8 cellular contexts compared by ENCODE assay signal in the genomic region with DNA sequence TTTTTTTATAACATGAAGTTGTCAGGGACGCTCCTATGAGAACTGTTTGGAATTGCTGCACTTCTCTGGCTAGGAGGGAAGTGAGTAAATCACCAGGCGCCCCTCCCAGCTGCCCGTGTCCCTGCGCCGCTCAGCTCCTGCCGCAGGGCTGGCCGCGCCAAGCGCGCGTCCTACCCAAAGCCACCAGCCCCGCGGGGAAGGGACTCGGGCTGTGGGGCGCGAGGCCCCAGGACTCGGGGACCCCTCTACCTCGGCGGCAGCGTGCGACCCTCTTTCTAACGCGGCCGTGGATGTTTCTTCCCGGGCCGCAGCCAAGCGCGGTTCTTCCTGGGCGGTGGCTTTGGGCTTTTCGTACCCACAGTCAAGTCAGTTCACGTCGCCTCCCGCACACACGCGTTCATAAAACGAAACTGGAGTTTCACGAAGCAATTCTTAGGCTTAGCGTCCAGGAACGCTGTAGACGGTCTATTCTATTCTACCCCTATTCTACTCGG. TPM values are rescaled to one million over a fixed set of nuclear protein-coding genes. Genes with fewer than 3 reads are reported as not detected.
DNase-seq lines count a peak whose midpoint lies in the region; ATAC-seq, FAIRE-seq and TF ChIP-seq lines count a peak whose summit lies in the region.

No MANE protein-coding gene starts in this region.

- DNase-seq in EL: peak; percentile 63
- DNase-seq in NB4 (ENCODE audit: low read depth): peak; percentile 43
- peak; percentile 73 for DNase-seq in endothelial cell of umbilical vein (ENCODE audit: low read depth, low spot score)
- DNase-seq in COLO829 (ENCODE audit: low spot score): no peak
- DNase-seq in GOT3 (lab: John Stamatoyannopoulos, UW): no peak

- no peaks in the 10 kb centered on the region for H3K79me2 ChIP-seq in endothelial cell of umbilical vein (ENCODE audit: control insufficient read depth, insufficient read depth, low read length)

- TF ChIP-seq CTCF in NB4 (IDR thresholded peaks at IDR 0.05; ENCODE audit: low read depth, low read length) (no peak), endothelial cell of umbilical vein (IDR thresholded peaks at IDR 0.05; ENCODE audit: extremely low read depth in 1 of 2, insufficient read depth in 1 of 2, low read depth in 1 of 2, low read length in 2 of 2) (no peak)

- H3K36me3 ChIP-seq in endothelial cell of umbilical vein (ENCODE audit: control insufficient read depth in 2 of 2, extremely low read depth in 1 of 2, insufficient read depth in 2 of 2, low read length in 2 of 2) (no peaks in the 10 kb centered on the region), muscle layer of duodenum (ENCODE audit: control insufficient read depth in 1 of 2, insufficient read depth in 2 of 2, low read length in 2 of 2) (no peaks in the 10 kb centered on the region)

- H3K4me2 ChIP-seq in endothelial cell of umbilical vein (ENCODE audit: insufficient read depth, low read length): peak overlapping the region; percentile 90

- H3K4me3 ChIP-seq in NB4 (ENCODE audit: low read depth, low read length): peak overlapping the region; percentile 34
- peak overlapping the region; percentile 59 to 86 (median 69) for H3K4me3 ChIP-seq in endothelial cell of umbilical vein (replicated peaks in 1 of 3; ENCODE audit: insufficient read depth in 1 of 3, low read depth in 1 of 3, low read length in 3 of 3)
- H3K4me3 ChIP-seq in muscle layer of duodenum (ENCODE audit: low read depth in 1 of 2, low read length in 2 of 2): peak overlapping the region; percentile 62 to 73

- BruUV-seq in endothelial cell of umbilical vein (replicated peaks; lab: Mats Ljungman, UMichigan): no TSS peak

- peak overlapping the region; percentile 66 for H3K9ac ChIP-seq in endothelial cell of umbilical vein (replicated peaks; ENCODE audit: extremely low read depth, insufficient read depth, low read length)

- FAIRE-seq in endothelial cell of umbilical vein (lab: Jason Lieb, UNC): peak; percentile 59

- H3K4me1 ChIP-seq in endothelial cell of umbilical vein (ENCODE audit: control insufficient read depth, extremely low read depth, insufficient read depth, low read length) (peaks cover 23% of the 10 kb centered on the region), muscle layer of duodenum (ENCODE audit: control insufficient read depth in 1 of 2, insufficient read depth in 2 of 2, low read length in 2 of 2) (peaks cover 4 to 26% of the 10 kb centered on the region in 2 donors)

- ATAC-seq in HG03342 (IDR thresholded peaks at IDR 0.05; ENCODE audit: unreplicated experiment) (no peak), HG02571 (IDR thresholded peaks at IDR 0.05; ENCODE audit: unreplicated experiment) (no peak)

- CTCF ChIA-PET in endothelial cell of umbilical vein (lab: Charles Lee): interaction anchor here (0.6 to 4.0 kb wide), 11 partner anchors 10 to 1011 kb away, joined by 3 to 23 read pairs (median 6); no protein-coding TSS in a partner anchor

- H3K27me3 ChIP-seq in endothelial cell of umbilical vein (ENCODE audit: control insufficient read depth in 2 of 2, insufficient read depth in 2 of 2, low read length in 2 of 2): peaks cover 5 to 15% of the 10 kb centered on the region in 2 experiments
- H3K27me3 ChIP-seq in muscle layer of duodenum (ENCODE audit: low read depth, low read length): peaks cover 49% of the 10 kb centered on the region

- POLR2A ChIA-PET in endothelial cell of umbilical vein (lab: Charles Lee): interaction anchor here (1.0 to 1.1 kb wide), 2 partner anchors 10 to 14 kb away, joined by 4 read pairs; no protein-coding TSS in a partner anchor

- H2AFZ ChIP-seq in endothelial cell of umbilical vein (ENCODE audit: low read depth, low read length): peak overlapping the region; percentile 65

- dilution Hi-C loops in endothelial cell of umbilical vein (cut with MboI; ENCODE audit: extremely low pct_ligation_motif_present, low sequenced_read_pairs): loop anchor here (25.0 kb wide), 1 partner anchor 487 kb away; no protein-coding TSS in a partner anchor

- H3K9me3 ChIP-seq in endothelial cell of umbilical vein (replicated peaks; ENCODE audit: control insufficient read depth, insufficient read depth, low read length) (no peaks in the 10 kb centered on the region), muscle layer of duodenum (ENCODE audit: control insufficient read depth in 1 of 2, low read length in 2 of 2) (no peaks in the 10 kb centered on the region)

- no peaks in the 10 kb centered on the region for H4K20me1 ChIP-seq in endothelial cell of umbilical vein (replicated peaks; ENCODE audit: control insufficient read depth, extremely low read depth, insufficient read depth, low read length)

- H3K9me1 ChIP-seq in endothelial cell of umbilical vein (replicated peaks; ENCODE audit: control insufficient read depth, extremely low read depth, insufficient read depth, low read length): no peaks in the 10 kb centered on the region

- TF ChIP-seq POLR2A in NB4 (IDR thresholded peaks at IDR 0.05; ENCODE audit: extremely low read depth, insufficient read length): no peak
- TF ChIP-seq POLR2A in endothelial cell of umbilical vein (IDR thresholded peaks at IDR 0.05; ENCODE audit: low read depth, low read length): no peak

- intact Hi-C loops in endothelial cell of umbilical vein (cut with micrococcal nuclease): loop anchor here (2.0 to 5.0 kb wide), 4 partner anchors 16 to 292 kb away; a partner anchor contains a TSS

- H3K27ac ChIP-seq in endothelial cell of umbilical vein (ENCODE audit: insufficient read depth, low read depth, low read length): peak overlapping the region; percentile 3
- H3K27ac ChIP-seq in muscle layer of duodenum (ENCODE audit: low read length): no peak overlapping the region

TF ChIP-seq in endothelial cell of umbilical vein, 7 proteins besides CTCF, POLR2A, EP300 and RAD21:
- TF ChIP-seq POLR2AphosphoS5 (IDR thresholded peaks at IDR 0.05; ENCODE audit: insufficient read depth, low read depth, low read length) (peak; percentile 36), MYC (IDR thresholded peaks at IDR 0.05; ENCODE audit: low read depth, low read length) (no peak)

RNA-seq across cellular contexts. Expression of a gene that starts 15.2 kb away (rescaled TPM):
- 15.9 and 16.4 TPM in 2 replicates for total RNA-seq in endothelial cell of umbilical vein
- polyA plus RNA-seq in endothelial cell of umbilical vein: 6.4 and 7.2 TPM in 2 replicates
- 4.8 and 4.9 TPM in 2 replicates for polyA plus RNA-seq in endothelial cell of umbilical vein (2011; cell fraction: cytosol; rRNA removed)
- 7.4 and 11.8 TPM in 2 replicates for polyA plus RNA-seq in endothelial cell of umbilical vein (2011; cell fraction: nucleus; rRNA removed)
- 3.0 and 4.0 TPM in 2 replicates for polyA plus RNA-seq in endothelial cell of umbilical vein (2012)
- polyA minus RNA-seq in endothelial cell of umbilical vein: 5.5 and 6.8 TPM in 2 replicates
- polyA minus RNA-seq in endothelial cell of umbilical vein (2011; cell fraction: cytosol; rRNA and poly(A)+ RNA removed): 23.5 TPM
- polyA minus RNA-seq in endothelial cell of umbilical vein (2011; cell fraction: nucleus; rRNA and poly(A)+ RNA removed): 8.4 and 8.6 TPM in 2 replicates

Comparison
In these comparisons a context has a peak if more than half of its experiments do, and no peak if none do; other contexts are left out.
1. DNase-seq: peak in EL (single experiment), NB4 (single experiment) and endothelial cell of umbilical vein (single experiment); none in COLO829 (single experiment) and GOT3 (single experiment).
2. Peak in every context shown above with its lines, with median percentiles within 50 percentile points of each other: H3K4me3 ChIP-seq.